1 cellular context compared by ENCODE assay signal in genomic region chr13:41310963-41311606, GRCh38.
TF ChIP-seq lines count a peak whose summit lies in the region.

NAA16 (plus strand) TSS chr13:41311267; CDS start chr13:41311529, 262 bp downstream.

TF ChIP-seq in SK-N-SH, 30 proteins besides CTCF, POLR2A, EP300 and RAD21 (continued from another document):
- no peak for TF ChIP-seq REST (IDR thresholded peaks at IDR 0.05; ENCODE audit: low read depth, low read length)
- no peak for TF ChIP-seq MEF2A (IDR thresholded peaks at IDR 0.05; ENCODE audit: borderline replicate concordance, low read depth)
- no peak for TF ChIP-seq TEAD4 (IDR thresholded peaks at IDR 0.05; ENCODE audit: borderline replicate concordance, insufficient read depth)
- TF ChIP-seq TCF12 (IDR thresholded peaks at IDR 0.05): no peak
- no peak for TF ChIP-seq GATA2 (CRISPR knock-in tag; IDR thresholded peaks at IDR 0.05)
- peak; percentile 24; the same call in 1 of the 2 replicates for TF ChIP-seq JUND (IDR thresholded peaks at IDR 0.05)
- peak; percentile 86 for TF ChIP-seq YY1 (IDR thresholded peaks at IDR 0.05; ENCODE audit: low read depth)
- no peak for TF ChIP-seq IRF3 (IDR thresholded peaks at IDR 0.05; ENCODE audit: low read depth, low read length)
- no peak for TF ChIP-seq RCOR1 (IDR thresholded peaks at IDR 0.05; ENCODE audit: low read length)
